ENCODE assay signal across 8 cellular contexts in genomic region chr2:234583331-234583730, GRCh38.
"Had no signal": no experiment of that assay in that cellular context is flagged by ENCODE, and none has a peak within 500 bp of the region (broad histone marks: within the 10 kb centered on the region; RNA-seq: fewer than 3 reads in every experiment).

No MANE protein-coding gene starts in this region.

- FAIRE-seq: H54 had no signal

- H3K27ac ChIP-seq: GM23248, HL-60 had no signal

- H3K9me3 ChIP-seq: HAP-1 had no signal

- DNase-seq: GM23248, GOT3, HFFc6, KBM-7 had no signal

- H2AFZ ChIP-seq: GM23248 had no signal

- H3K9ac ChIP-seq: GM23248 had no signal

- H3K4me3 ChIP-seq: GM23248, HAP-1 had no signal

- ATAC-seq: HCT116 had no signal

- H3K36me3 ChIP-seq: HAP-1 had no signal
